31 cellular contexts compared by ENCODE assay signal in genomic region chr16:53571763-53572162, GRCh38.
DNase-seq lines count a peak whose midpoint lies in the region; ATAC-seq, FAIRE-seq and TF ChIP-seq lines count a peak whose summit lies in the region.
"Had no signal": no experiment of that assay in that cellular context is flagged by ENCODE, and none has a peak within 500 bp of the region (broad histone marks: within the 10 kb centered on the region; RNA-seq: fewer than 3 reads in every experiment).

No MANE protein-coding gene starts in this region.

- H3K36me3 ChIP-seq in HepG2 (replicated peaks in 1 of 2; ENCODE audit: control insufficient read depth in 1 of 2, insufficient read depth in 2 of 2, low read length in 2 of 2) (no peaks in the 10 kb centered on the region), right lobe of liver (no peaks in the 10 kb centered on the region), HEK293 (ENCODE audit: control insufficient read depth in 2 of 2, insufficient read depth in 1 of 2, low read length in 2 of 2) (no peaks in the 10 kb centered on the region)
- H3K36me3 ChIP-seq: BE2C; BLaER1; BLaER1 treated with 17β-estradiol and CSF1 and Interleukin-3, amounts not matched to agents 10 nM and 100 nM had no signal

- no peak for TF ChIP-seq CTCF in HepG2 (CRISPR knock-in tag; IDR thresholded peaks at IDR 0.05)
- no peak for TF ChIP-seq CTCF in right lobe of liver (IDR thresholded peaks at IDR 0.05)
- TF ChIP-seq CTCF in HEK293 (tag by site-specific recombination; IDR thresholded peaks at IDR 0.05), result no peak

- H3K27ac ChIP-seq in HepG2 (ENCODE audit: extremely low read length, insufficient read depth, low read length), result no peak overlapping the region
- H3K27ac ChIP-seq in right lobe of liver, result no peak overlapping the region
- no peak overlapping the region for H3K27ac ChIP-seq in HEK293 (ENCODE audit: extremely low read depth, low read depth, low read length)
- H3K27ac ChIP-seq: 22Rv1; A549; BLaER1; BLaER1 treated with 17β-estradiol and CSF1 and Interleukin-3, amounts not matched to agents 10 nM and 100 nM; C4-2B had no signal

- TF ChIP-seq POLR2A in HepG2 (IDR thresholded peaks at IDR 0.05; ENCODE audit: insufficient read depth in 1 of 2, low read depth in 2 of 2, low read length in 2 of 2) (no peak), right lobe of liver (IDR thresholded peaks at IDR 0.05) (no peak)

- H3K9ac ChIP-seq in HepG2 (ENCODE audit: insufficient read depth, low read depth, low read length), result no peak overlapping the region
- H3K9ac ChIP-seq: BLaER1; BLaER1 treated with 17β-estradiol and CSF1 and Interleukin-3, amounts not matched to agents 10 nM and 100 nM had no signal

- no peak for DNase-seq in HepG2 (ENCODE audit: low spot score)
- DNase-seq in right lobe of liver, result no peak
- no peak for DNase-seq in NCI-H1930 (lab: John Stamatoyannopoulos, UW)
- DNase-seq: 8988T; ACHN; AML-193; BE2C; C1 segment of cervical spinal cord; Caco-2; Calu3; CD4-positive, alpha-beta memory T cell; CD4-positive, alpha-beta T cell; CD4-positive, CD25-positive, alpha-beta regulatory T cell; CD8-positive, alpha-beta memory T cell; CD8-positive, alpha-beta T cell; COR-L47; DMS 273 treated with DMSO at 0.1 percent for 48 hours; DMS153; DMS53; DMS79; DMS79 treated with DMSO at 0.1 percent for 48 hours; DND-41; EL had no signal

- intact Hi-C loops in HepG2 (cut with micrococcal nuclease; ENCODE audit: unreplicated experiment) (no loop called here), right lobe of liver (cut with DNase I) (no loop called here)

- POLR2A ChIA-PET in HepG2 (lab: Yijun Ruan, JAX) (no interaction called here), HEK293 (lab: Yijun Ruan, JAX) (no interaction called here)

- TF ChIP-seq RAD21 in HepG2 (CRISPR knock-in tag; IDR thresholded peaks at IDR 0.05), result no peak

- peaks cover 17% of the 10 kb centered on the region for H3K9me3 ChIP-seq in HepG2 (ENCODE audit: low read length)
- H3K9me3 ChIP-seq in right lobe of liver, result no peaks in the 10 kb centered on the region
- no peaks in the 10 kb centered on the region for H3K9me3 ChIP-seq in HEK293 (ENCODE audit: control insufficient read depth, insufficient read depth, low read depth, low read length)
- H3K9me3 ChIP-seq: BE2C had no signal

- no peak overlapping the region for H3K4me2 ChIP-seq in HepG2 (ENCODE audit: low read depth, low read length)
- H3K4me2 ChIP-seq: A549; BLaER1; BLaER1 treated with 17β-estradiol and CSF1 and Interleukin-3, amounts not matched to agents 10 nM and 100 nM had no signal

- H3K79me2 ChIP-seq in HepG2 (ENCODE audit: insufficient read depth, low read length), result no peaks in the 10 kb centered on the region

- H3K27me3 ChIP-seq in HepG2 (ENCODE audit: control insufficient read depth in 1 of 2, insufficient read depth in 2 of 2, low read length in 2 of 2) (no peaks in the 10 kb centered on the region), right lobe of liver (no peaks in the 10 kb centered on the region)
- H3K27me3 ChIP-seq: BE2C; BLaER1; BLaER1 treated with 17β-estradiol and CSF1 and Interleukin-3, amounts not matched to agents 10 nM and 100 nM had no signal

- H3K4me3 ChIP-seq in HepG2 (replicated peaks in 1 of 3; ENCODE audit: insufficient read depth in 1 of 3, low read depth in 2 of 3, low read length in 3 of 3) (no peak overlapping the region), right lobe of liver (no peak overlapping the region), HEK293 (ENCODE audit: low read depth, low read length) (no peak overlapping the region)
- H3K4me3 ChIP-seq: A549; BLaER1; BLaER1 treated with 17β-estradiol and CSF1 and Interleukin-3, amounts not matched to agents 10 nM and 100 nM had no signal

- no TSS peak for BruUV-seq in HepG2 (replicated peaks; lab: Mats Ljungman, UMichigan)

- no peak overlapping the region for H2AFZ ChIP-seq in HepG2 (ENCODE audit: low read length)

- no peak for FAIRE-seq in HepG2 (lab: Jason Lieb, UNC)
- FAIRE-seq: A204.1, A549, D721Med had no signal

- no peak for TF ChIP-seq EP300 in HepG2 (IDR thresholded peaks at IDR 0.05; ENCODE audit: low read depth in 2 of 2, low read length in 2 of 2)
- no peak for TF ChIP-seq EP300 in HepG2 (CRISPR knock-in tag; IDR thresholded peaks at IDR 0.05; ENCODE audit: borderline replicate concordance)

- no peak for ATAC-seq in HepG2
- no peak for ATAC-seq in right lobe of liver
- ATAC-seq: A549; CD8-positive, alpha-beta T cell had no signal

- H4K20me1 ChIP-seq in HepG2 (ENCODE audit: insufficient read depth, low read length), result no peaks in the 10 kb centered on the region
- H4K20me1 ChIP-seq: BLaER1; BLaER1 treated with 17β-estradiol and CSF1 and Interleukin-3, amounts not matched to agents 10 nM and 100 nM had no signal

- in situ Hi-C loops in HepG2 (cut with HindIII; ENCODE audit: extremely low pct_ligation_motif_present, low pct_unique_long_range_greater_than_20kb), result no loop called here

- no peaks in the 10 kb centered on the region for H3K4me1 ChIP-seq in HepG2 (ENCODE audit: insufficient read depth, low read length)
- H3K4me1 ChIP-seq in right lobe of liver, result no peaks in the 10 kb centered on the region
- H3K4me1 ChIP-seq in HEK293 (ENCODE audit: control insufficient read depth, insufficient read depth, low read length), result no peaks in the 10 kb centered on the region
- H3K4me1 ChIP-seq: A549, BE2C, BLaER1 had no signal

- CTCF ChIA-PET in HepG2 (lab: Yijun Ruan, JAX; ENCODE audit: low intra/inter-chr PET ratio, low total read pairs), result no interaction called here
- CTCF ChIA-PET in HEK293 (lab: Yijun Ruan, JAX), result no interaction called here

TF ChIP-seq in HepG2, 621 proteins besides CTCF, POLR2A, EP300 and RAD21:
- TF ChIP-seq ZNF343 (CRISPR knock-in tag; IDR thresholded peaks at IDR 0.05), result no peak
- peak; percentile 32; the same call in 1 of the 2 replicates for TF ChIP-seq ZFP1 (CRISPR knock-in tag; IDR thresholded peaks at IDR 0.05)
- no peak for TF ChIP-seq FLYWCH1 (CRISPR knock-in tag; IDR thresholded peaks at IDR 0.05)
- peak; percentile 54 for TF ChIP-seq ATF7 (IDR thresholded peaks at IDR 0.05)
- TF ChIP-seq ATF7 (CRISPR knock-in tag; IDR thresholded peaks at IDR 0.05), result no peak
- TF ChIP-seq MTERF4 (CRISPR knock-in tag; IDR thresholded peaks at IDR 0.05), result no peak
- TF ChIP-seq, protein P1, sequence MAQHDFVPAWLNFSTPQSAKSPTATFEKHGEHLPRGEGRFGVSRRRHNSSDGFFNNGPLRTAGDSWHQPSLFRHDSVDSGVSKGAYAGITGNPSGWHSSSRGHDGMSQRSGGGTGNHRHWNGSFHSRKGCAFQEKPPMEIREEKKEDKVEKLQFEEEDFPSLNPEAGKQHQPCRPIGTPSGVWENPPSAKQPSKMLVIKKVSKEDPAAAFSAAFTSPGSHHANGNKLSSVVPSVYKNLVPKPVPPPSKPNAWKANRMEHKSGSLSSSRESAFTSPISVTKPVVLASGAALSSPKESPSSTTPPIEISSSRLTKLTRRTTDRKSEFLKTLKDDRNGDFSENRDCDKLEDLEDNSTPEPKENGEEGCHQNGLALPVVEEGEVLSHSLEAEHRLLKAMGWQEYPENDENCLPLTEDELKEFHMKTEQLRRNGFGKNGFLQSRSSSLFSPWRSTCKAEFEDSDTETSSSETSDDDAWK (CRISPR knock-in tag; IDR thresholded peaks at IDR 0.05), result no peak
- TF ChIP-seq ZNF839 (CRISPR knock-in tag; IDR thresholded peaks at IDR 0.05; ENCODE audit: borderline replicate concordance), result no peak
- TF ChIP-seq NAIF1 (CRISPR knock-in tag; IDR thresholded peaks at IDR 0.05; ENCODE audit: borderline replicate concordance), result no peak
- TF ChIP-seq HOXA3 (CRISPR knock-in tag; IDR thresholded peaks at IDR 0.05), result no peak
TF ChIP-seq in HepG2: peak in this region for 2.

TF ChIP-seq in HEK293, 187 proteins besides CTCF, POLR2A, EP300 and RAD21:
- no peak for TF ChIP-seq ZNF837 (tag by site-specific recombination; IDR thresholded peaks at IDR 0.05)
- no peak for TF ChIP-seq PATZ1 (tag by site-specific recombination; IDR thresholded peaks at IDR 0.05)
- TF ChIP-seq ZNF214 (tag by site-specific recombination; IDR thresholded peaks at IDR 0.05; ENCODE audit: borderline replicate concordance), result no peak
- peak; percentile 57 for TF ChIP-seq SETDB1 (IDR thresholded peaks at IDR 0.05; ENCODE audit: insufficient read length, low read length)

Comparison
In these comparisons a context has a peak if more than half of its experiments do, and no peak if none do; other contexts are left out.
1. Of the 63 proteins assayed by ChIP-seq in both HepG2 and HEK293: peak only in HepG2: none; only in HEK293: SETDB1; in both: none; in neither: 62.